In the genomic region with DNA sequence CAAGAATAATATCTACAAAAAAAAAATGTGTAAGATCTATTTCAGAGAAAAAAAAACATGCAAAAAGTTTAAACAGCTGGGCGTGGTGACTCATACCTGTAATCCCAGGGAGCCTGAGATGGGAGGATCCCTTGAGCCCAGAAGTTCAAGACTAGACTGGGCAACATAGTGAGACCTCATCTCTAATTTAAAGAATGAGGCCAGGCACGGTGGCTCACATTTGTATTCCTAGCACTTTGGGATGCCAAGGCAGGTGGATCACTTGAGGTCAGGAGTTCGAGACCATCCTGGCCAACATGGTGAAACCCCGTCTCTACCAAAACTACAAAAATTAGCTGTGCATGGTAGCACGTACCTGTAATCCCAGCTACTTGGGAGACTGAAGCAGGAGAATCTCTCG, we compare ENCODE assay signal across 8 cellular contexts. TPM values are rescaled to one million over a fixed set of nuclear protein-coding genes. Genes with fewer than 3 reads are reported as not detected.
"Had no signal": no experiment of that assay in that cellular context is flagged by ENCODE, and none has a peak within 500 bp of the region (broad histone marks: within the 10 kb centered on the region; RNA-seq: fewer than 3 reads in every experiment).

No MANE protein-coding gene starts in this region.

RNA-seq across cellular contexts. Expression of a gene that starts 9.4 kb away (rescaled TPM):
- total RNA-seq: activated CD4-positive, alpha-beta T cell treated with anti-CD3 and anti-CD28 coated beads, Interleukin-2, amount 10 ng/mL, durations not matched to agents 7 days and 5 days; activated CD8-positive, alpha-beta T cell treated with anti-CD3 and anti-CD28 coated beads, Interleukin-2, amount 10 ng/mL, durations not matched to agents 7 days and 5 days; activated naive CD4-positive, alpha-beta T cell treated with anti-CD3 and anti-CD28 coated beads for 36 hours; activated T-helper 1 cell treated with anti-CD3 and anti-CD28 coated beads, Interleukin-12 subunit alpha, Interleukin-12 subunit beta, Interleukin-2, Interleukin-4 antibody, amounts not matched to agents 30 ng/mL and 10 ng/mL and 1 ng/mL, durations not matched to agents 14 hours and 24 hours and 36 hours; PC-9; Right ventricle myocardium superior; T-helper 1 cell treated with Interleukin-12 subunit alpha and Interleukin-12 subunit beta and Interleukin-4 antibody, amounts not matched to agents 30 ng/mL and 1 ng/mL, for 36 hours; T-helper 2 cell treated with Interferon-gamma antibody and Interleukin-4, amounts not matched to agents 100 ng/mL and 5 ng/mL, for 36 hours had no signal
